In the genomic region with DNA sequence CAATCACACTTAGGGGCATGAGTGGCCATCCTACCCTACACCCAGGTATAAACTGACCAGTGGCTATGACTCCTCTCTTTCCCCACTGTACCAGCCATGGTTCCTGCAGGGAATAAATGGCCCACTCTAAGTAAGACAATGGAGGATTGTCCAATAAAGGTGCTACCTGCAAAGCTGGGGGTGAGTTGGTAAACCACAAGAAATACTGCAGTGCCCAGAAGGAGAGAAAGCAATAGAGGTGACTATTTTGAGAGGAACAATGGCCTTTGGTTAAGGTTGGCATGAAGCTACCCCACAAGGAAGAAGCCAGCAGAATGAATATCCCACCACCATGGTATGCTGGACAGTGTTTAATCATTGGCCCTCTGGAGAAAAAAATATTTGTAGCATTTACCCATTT, we compare ENCODE assay signal across 14 cellular contexts.
A peak's percentile ranks its signal among the peaks of the same experiment; 100 is the strongest.
DNase-seq lines count a peak whose midpoint lies in the region; ATAC-seq and TF ChIP-seq lines count a peak whose summit lies in the region.
"Had no signal": no experiment of that assay in that cellular context is flagged by ENCODE, and none has a peak within 500 bp of the region (broad histone marks: within the 10 kb centered on the region; RNA-seq: fewer than 3 reads in every experiment).

No MANE protein-coding gene starts in this region.

- ATAC-seq in Right ventricle myocardium inferior (no peak), PC-3 (no peak), gastrocnemius medialis (no peak)

- in situ Hi-C loops in gastrocnemius medialis (cut with MboI; ENCODE audit: low sequenced_read_pairs in 4 of 4) = no loop called here

- intact Hi-C loops in left ventricle myocardium inferior (cut with micrococcal nuclease) = no loop called here
- intact Hi-C loops in Right ventricle myocardium inferior (cut with DNase I) = no loop called here
- intact Hi-C loops in PC-3 (cut with micrococcal nuclease) = loop anchor here (1.0 kb wide), 1 partner anchor 10 kb away; no protein-coding TSS in a partner anchor
- intact Hi-C loops in gastrocnemius medialis (cut with DNase I; ENCODE audit: low total_unique reads) = loop anchor here (1.0 kb wide), 1 partner anchor 8 kb away; no protein-coding TSS in a partner anchor
- intact Hi-C loops in CD14-positive monocyte (cut with micrococcal nuclease) = no loop called here

- no peaks in the 10 kb centered on the region for H3K79me2 ChIP-seq in PC-3 (ENCODE audit: low read length)

- no peak for TF ChIP-seq POLR2A in gastrocnemius medialis (IDR thresholded peaks at IDR 0.05)

- POLR2A ChIA-PET in PC-3 (lab: Charles Lee; ENCODE audit: unreplicated experiment) = no interaction called here

- H3K4me2 ChIP-seq in PC-3 (ENCODE audit: low read length) = peak overlapping the region; percentile 83; the same call in 1 of the 2 replicates

- H3K27me3 ChIP-seq in left ventricle myocardium inferior (ENCODE audit: low read depth) = no peaks in the 10 kb centered on the region
- H3K27me3 ChIP-seq in PC-3 (ENCODE audit: low read length) = no peaks in the 10 kb centered on the region
- H3K27me3 ChIP-seq in gastrocnemius medialis = no peaks in the 10 kb centered on the region

- H3K27ac Mint-ChIP-seq in CD14-positive monocyte = no peak overlapping the region
- H3K27ac Mint-ChIP-seq: B cell; CD4-positive, alpha-beta memory T cell; H9 had no signal

- peaks cover 2% of the 10 kb centered on the region for H3K4me1 Mint-ChIP-seq in CD14-positive monocyte
- H3K4me1 Mint-ChIP-seq: CD4-positive, alpha-beta memory T cell had no signal

- H3K36me3 ChIP-seq in left ventricle myocardium inferior = no peaks in the 10 kb centered on the region
- no peaks in the 10 kb centered on the region for H3K36me3 ChIP-seq in PC-3 (ENCODE audit: low read depth, low read length)
- no peaks in the 10 kb centered on the region for H3K36me3 ChIP-seq in gastrocnemius medialis

- H4K20me1 ChIP-seq in PC-3 (ENCODE audit: low read length) = no peaks in the 10 kb centered on the region

- H3K36me3 Mint-ChIP-seq in CD14-positive monocyte = no peaks in the 10 kb centered on the region
- H3K36me3 Mint-ChIP-seq: CD4-positive, alpha-beta memory T cell had no signal

- H3K4me1 ChIP-seq in left ventricle myocardium inferior (peaks cover 44% of the 10 kb centered on the region), PC-3 (ENCODE audit: insufficient read depth, low read length) (peaks cover 26% of the 10 kb centered on the region), gastrocnemius medialis (peaks cover 28 to 40% of the 10 kb centered on the region in 2 donors)

- peaks cover 7% of the 10 kb centered on the region for H3F3A ChIP-seq in PC-3 (ENCODE audit: low read length, unreplicated experiment)

- H2AFZ ChIP-seq in PC-3 (ENCODE audit: low read length) = no peak overlapping the region

- no peak overlapping the region; the same call in 1 of the 2 replicates for H3K9ac ChIP-seq in PC-3 (ENCODE audit: low read length)

- no peak for TF ChIP-seq CTCF in left ventricle myocardium inferior (IDR thresholded peaks at IDR 0.05; ENCODE audit: borderline replicate concordance)
- no peak for TF ChIP-seq CTCF in PC-3 (conservative IDR thresholded peaks at IDR 0.05; ENCODE audit: low read depth, low read length)
- TF ChIP-seq CTCF in gastrocnemius medialis (IDR thresholded peaks at IDR 0.05 in 4 of 5, conservative IDR thresholded peaks at IDR 0.05 in 1 of 5) = no peak
- TF ChIP-seq CTCF in CD14-positive monocyte (IDR thresholded peaks at IDR 0.05) = no peak

- H3K9me2 ChIP-seq in PC-3 (replicated peaks; ENCODE audit: low read length) = no peaks in the 10 kb centered on the region

- DNase-seq in left ventricle myocardium inferior = no peak
- no peak for DNase-seq in Right ventricle myocardium inferior (ENCODE audit: missing footprints)
- DNase-seq in PC-3 = no peak
- DNase-seq in kidney tubule cell (ENCODE audit: low spot score) = peak; percentile 59
- DNase-seq in gastrocnemius medialis = no peak
- no peak for DNase-seq in NCI-H526 (lab: John Stamatoyannopoulos, UW)
- no peak for DNase-seq in CD14-positive monocyte (ENCODE audit: low spot score)
- DNase-seq in NCI-H2227 treated with DMSO at 0.1 percent for 48 hours (lab: John Stamatoyannopoulos, UW) = no peak
- DNase-seq: C1 segment of cervical spinal cord; CD4-positive, alpha-beta memory T cell; DMS79; GOT3; H9 had no signal

- CTCF ChIA-PET in PC-3 (lab: Charles Lee) = no interaction called here

- H3K9me3 ChIP-seq in left ventricle myocardium inferior (replicated peaks) = no peaks in the 10 kb centered on the region
- no peaks in the 10 kb centered on the region for H3K9me3 ChIP-seq in PC-3 (ENCODE audit: low read length)
- H3K9me3 ChIP-seq in gastrocnemius medialis = no peaks in the 10 kb centered on the region

- H3K9me3 Mint-ChIP-seq in CD14-positive monocyte = peaks cover 0 to 4% (median 2%) of the 10 kb centered on the region in 7 donors

- H3K4me3 Mint-ChIP-seq in CD14-positive monocyte = no peak overlapping the region
- H3K4me3 Mint-ChIP-seq: B cell; CD4-positive, alpha-beta memory T cell; H9 had no signal

- H3K27ac ChIP-seq in left ventricle myocardium inferior (replicated peaks) (peak overlapping the region; percentile 84), PC-3 (ENCODE audit: low read length) (peak overlapping the region; percentile 96), gastrocnemius medialis (peak overlapping the region; percentile 82 to 87 (median 85))

- BruUV-seq in PC-3 (replicated peaks; lab: Mats Ljungman, UMichigan) = no TSS peak

- peaks cover 2 to 10% (median 8%) of the 10 kb centered on the region in 3 donors for H3K27me3 Mint-ChIP-seq in CD14-positive monocyte (ENCODE audit: low read depth in 3 of 3)

- H3K4me3 ChIP-seq in left ventricle myocardium inferior (no peak overlapping the region), PC-3 (ENCODE audit: low read length) (no peak overlapping the region), gastrocnemius medialis (no peak overlapping the region)

Comparison
In these comparisons a context has a peak if more than half of its experiments do, and no peak if none do; other contexts are left out.
1. intact Hi-C loops: an anchor here in PC-3 (1.0 kb wide) and gastrocnemius medialis (1.0 kb wide); none called in left ventricle myocardium inferior, Right ventricle myocardium inferior and CD14-positive monocyte.